ENCODE assay signal across 2 cellular contexts in the genomic region with DNA sequence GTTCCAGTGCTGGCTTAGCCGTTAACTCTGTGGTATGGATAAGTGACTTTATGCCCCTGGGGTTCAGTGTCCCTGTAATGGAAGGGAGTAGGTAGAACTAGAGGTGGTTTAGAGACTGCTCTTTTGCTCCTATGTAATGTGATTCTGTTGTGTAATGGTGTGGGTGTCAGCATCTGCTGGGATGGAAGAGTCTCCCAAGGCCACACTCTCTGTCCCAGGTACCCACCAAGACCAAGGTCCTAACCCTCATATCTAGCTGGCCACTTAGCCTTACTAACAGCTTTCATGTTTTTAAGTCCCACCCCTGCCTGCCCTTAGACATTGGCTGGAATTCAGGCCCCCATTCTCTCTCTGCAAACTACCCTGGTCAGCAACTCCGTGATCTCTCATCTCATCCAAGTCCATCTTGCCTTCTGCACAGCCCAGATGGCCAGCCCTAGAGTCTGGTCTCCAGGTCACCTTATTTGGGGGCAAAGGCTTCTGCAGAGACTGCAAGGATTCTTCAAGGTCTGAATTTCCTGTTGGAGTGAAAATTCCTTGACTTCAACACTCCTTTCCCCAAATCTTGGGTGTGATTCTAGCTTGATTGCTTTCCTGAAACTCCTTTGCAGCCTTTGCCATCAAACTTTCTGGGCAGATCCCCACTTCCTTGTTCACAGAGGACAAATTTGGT.
A peak's percentile ranks its signal among the peaks of the same experiment; 100 is the strongest.
TF ChIP-seq lines count a peak whose summit lies in the region.

No MANE protein-coding gene starts in this region.

TF ChIP-seq in H1, 55 proteins besides CTCF, POLR2A, EP300 and RAD21:
- TF ChIP-seq NANOG (IDR thresholded peaks at IDR 0.05; ENCODE audit: insufficient read depth, low read depth, low read length, poor library complexity, severe bottlenecking) = no peak
- no peak for TF ChIP-seq SUZ12 (IDR thresholded peaks at IDR 0.05; ENCODE audit: low read length)
- no peak for TF ChIP-seq TCF12 (IDR thresholded peaks at IDR 0.05; ENCODE audit: low read depth, low read length)
- no peak for TF ChIP-seq KDM5A (IDR thresholded peaks at IDR 0.05; ENCODE audit: low read length)
- TF ChIP-seq NRF1 (IDR thresholded peaks at IDR 0.05; ENCODE audit: low read depth, low read length) = no peak
- TF ChIP-seq GABPA (IDR thresholded peaks at IDR 0.05; ENCODE audit: borderline replicate concordance, insufficient read depth, low read length) = no peak
- no peak for TF ChIP-seq POLR2AphosphoS5 (IDR thresholded peaks at IDR 0.05; ENCODE audit: low read depth, low read length)
- no peak for TF ChIP-seq POU5F1 (IDR thresholded peaks at IDR 0.05; ENCODE audit: low read depth, low read length)
- no peak for TF ChIP-seq SRF (IDR thresholded peaks at IDR 0.05; ENCODE audit: low read depth, low read length)

TF ChIP-seq in HepG2, 621 proteins besides CTCF, POLR2A, EP300 and RAD21:
- TF ChIP-seq ZFP1 (CRISPR knock-in tag; IDR thresholded peaks at IDR 0.05) = no peak
- peak; percentile 26; the same call in 1 of the 2 replicates for TF ChIP-seq HNF4A (CRISPR knock-in tag; IDR thresholded peaks at IDR 0.05)
- TF ChIP-seq NBN (conservative IDR thresholded peaks at IDR 0.05) = no peak
